8 cellular contexts compared by ENCODE assay signal in genomic region chr19:10269333-10270179, GRCh38. TPM values are rescaled to one million over a fixed set of nuclear protein-coding genes. Genes with fewer than 3 reads are reported as not detected.
DNase-seq lines count a peak whose midpoint lies in the region; ATAC-seq and TF ChIP-seq lines count a peak whose summit lies in the region.

No MANE protein-coding gene starts in this region.

- H3K4me3 ChIP-seq in fibroblast of the aortic adventitia (ENCODE audit: low read depth, low read length) = peak overlapping the region; percentile 13

- peak; percentile 63 for DNase-seq in HuH-7 (ENCODE audit: low spot score)
- DNase-seq in RPMI8226 = peak; percentile 85
- DNase-seq in activated T-helper 2 cell treated with anti-CD3 and anti-CD28 coated beads, Interferon-gamma antibody, Interleukin-2, Interleukin-4, amounts not matched to agents 10 μg/mL and 5 μg/mL and 100 μg/mL, durations not matched to agents 14 hours and 24 hours and 36 hours (ENCODE audit: low spot score) = peak; percentile 84
- peak; percentile 73 for DNase-seq in fibroblast of the aortic adventitia (ENCODE audit: low read depth)
- peak; percentile 68 to 89 (median 81) for DNase-seq in stimulated activated naive CD4-positive, alpha-beta T cell (lab: John Stamatoyannopoulos, UW)

- no peak for ATAC-seq in GM19351 (IDR thresholded peaks at IDR 0.05; ENCODE audit: unreplicated experiment)

- no peaks in the 10 kb centered on the region for H3K27me3 Mint-ChIP-seq in activated T-helper 2 cell treated with anti-CD3 and anti-CD28 coated beads, Interferon-gamma antibody, Interleukin-2, Interleukin-4, amounts not matched to agents 10 μg/mL and 5 μg/mL and 100 μg/mL, durations not matched to agents 14 hours and 24 hours and 36 hours (ENCODE audit: low read depth)
- peaks cover 70% of the 10 kb centered on the region for H3K27me3 Mint-ChIP-seq in nephron (ENCODE audit: low read depth)

- H3K27ac Mint-ChIP-seq in activated T-helper 2 cell treated with anti-CD3 and anti-CD28 coated beads, Interferon-gamma antibody, Interleukin-2, Interleukin-4, amounts not matched to agents 10 μg/mL and 5 μg/mL and 100 μg/mL, durations not matched to agents 14 hours and 24 hours and 36 hours = peak overlapping the region; percentile 94
- no peak overlapping the region for H3K27ac Mint-ChIP-seq in nephron

- intact Hi-C loops in activated T-helper 2 cell treated with anti-CD3 and anti-CD28 coated beads, Interferon-gamma antibody, Interleukin-2, Interleukin-4, amounts not matched to agents 10 μg/mL and 5 μg/mL and 100 μg/mL, durations not matched to agents 14 hours and 24 hours and 36 hours (cut with micrococcal nuclease) = loop anchor here (1.0 to 2.0 kb wide), 5 partner anchors 9 to 120 kb away; partner anchors contain the start of genes ICAM4, RAVER1 and TYK2

- H3K4me3 Mint-ChIP-seq in activated T-helper 2 cell treated with anti-CD3 and anti-CD28 coated beads, Interferon-gamma antibody, Interleukin-2, Interleukin-4, amounts not matched to agents 10 μg/mL and 5 μg/mL and 100 μg/mL, durations not matched to agents 14 hours and 24 hours and 36 hours (ENCODE audit: low read depth) = peak overlapping the region; percentile 87
- peak overlapping the region; percentile 42 to 62 (median 57) for H3K4me3 Mint-ChIP-seq in nephron

- peak; percentile 88 for TF ChIP-seq CTCF in GM12873 (IDR thresholded peaks at IDR 0.05; ENCODE audit: insufficient read depth, low read depth, low read length, missing control alignments)
- TF ChIP-seq CTCF in fibroblast of the aortic adventitia (IDR thresholded peaks at IDR 0.05; ENCODE audit: insufficient read depth, low read length) = peak; percentile 95
- peak; percentile 92 to 95 (median 93) for TF ChIP-seq CTCF in nephron (IDR thresholded peaks at IDR 0.05; ENCODE audit: unreplicated experiment in 3 of 3)

- H3K4me1 Mint-ChIP-seq in activated T-helper 2 cell treated with anti-CD3 and anti-CD28 coated beads, Interferon-gamma antibody, Interleukin-2, Interleukin-4, amounts not matched to agents 10 μg/mL and 5 μg/mL and 100 μg/mL, durations not matched to agents 14 hours and 24 hours and 36 hours (ENCODE audit: low read depth) = peaks cover 17% of the 10 kb centered on the region
- H3K4me1 Mint-ChIP-seq in nephron = no peaks in the 10 kb centered on the region

- H3K9me3 Mint-ChIP-seq in activated T-helper 2 cell treated with anti-CD3 and anti-CD28 coated beads, Interferon-gamma antibody, Interleukin-2, Interleukin-4, amounts not matched to agents 10 μg/mL and 5 μg/mL and 100 μg/mL, durations not matched to agents 14 hours and 24 hours and 36 hours = no peaks in the 10 kb centered on the region
- no peaks in the 10 kb centered on the region for H3K9me3 Mint-ChIP-seq in nephron

- H3K36me3 Mint-ChIP-seq in activated T-helper 2 cell treated with anti-CD3 and anti-CD28 coated beads, Interferon-gamma antibody, Interleukin-2, Interleukin-4, amounts not matched to agents 10 μg/mL and 5 μg/mL and 100 μg/mL, durations not matched to agents 14 hours and 24 hours and 36 hours (ENCODE audit: low read depth) = peaks cover 23% of the 10 kb centered on the region
- no peaks in the 10 kb centered on the region for H3K36me3 Mint-ChIP-seq in nephron (ENCODE audit: low read depth)

RNA-seq across cellular contexts. Expression of gene ICAM1, which starts 1.4 kb away (rescaled TPM):
- 75.3 and 75.7 TPM in 2 replicates for total RNA-seq in activated T-helper 2 cell treated with anti-CD3 and anti-CD28 coated beads, Interferon-gamma antibody, Interleukin-2, Interleukin-4, amounts not matched to agents 10 μg/mL and 5 μg/mL and 100 μg/mL, durations not matched to agents 14 hours and 24 hours and 36 hours
- total RNA-seq in fibroblast of the aortic adventitia (ENCODE audit: low replicate concordance) = 6.5 and 45.7 TPM in 2 replicates

RNA-seq across cellular contexts. Expression of gene ICAM4, which starts 17.2 kb away (rescaled TPM):
- 1.4 and 1.6 TPM in 2 replicates for total RNA-seq in activated T-helper 2 cell treated with anti-CD3 and anti-CD28 coated beads, Interferon-gamma antibody, Interleukin-2, Interleukin-4, amounts not matched to agents 10 μg/mL and 5 μg/mL and 100 μg/mL, durations not matched to agents 14 hours and 24 hours and 36 hours
- total RNA-seq in fibroblast of the aortic adventitia (ENCODE audit: low replicate concordance) = 0.27 and 0.98 TPM in 2 replicates

RNA-seq across cellular contexts. Expression of gene MRPL4, which starts 17.5 kb away (rescaled TPM):
- total RNA-seq in activated T-helper 2 cell treated with anti-CD3 and anti-CD28 coated beads, Interferon-gamma antibody, Interleukin-2, Interleukin-4, amounts not matched to agents 10 μg/mL and 5 μg/mL and 100 μg/mL, durations not matched to agents 14 hours and 24 hours and 36 hours = 133 and 135 TPM in 2 replicates
- total RNA-seq in fibroblast of the aortic adventitia (ENCODE audit: low replicate concordance) = 23.1 and 33.9 TPM in 2 replicates

RNA-seq across cellular contexts. Expression of gene ICAM5, which starts 20.2 kb away (rescaled TPM):
- 2.6 and 3.5 TPM in 2 replicates for total RNA-seq in activated T-helper 2 cell treated with anti-CD3 and anti-CD28 coated beads, Interferon-gamma antibody, Interleukin-2, Interleukin-4, amounts not matched to agents 10 μg/mL and 5 μg/mL and 100 μg/mL, durations not matched to agents 14 hours and 24 hours and 36 hours
- total RNA-seq in fibroblast of the aortic adventitia (ENCODE audit: low replicate concordance) = 1.2 and 4.4 TPM in 2 replicates

RNA-seq across cellular contexts. Expression of gene S1PR2, which starts 38.4 kb away (rescaled TPM):
- 10.1 and 10.8 TPM in 2 replicates for total RNA-seq in activated T-helper 2 cell treated with anti-CD3 and anti-CD28 coated beads, Interferon-gamma antibody, Interleukin-2, Interleukin-4, amounts not matched to agents 10 μg/mL and 5 μg/mL and 100 μg/mL, durations not matched to agents 14 hours and 24 hours and 36 hours
- total RNA-seq in fibroblast of the aortic adventitia (ENCODE audit: low replicate concordance) = 9.7 and 44.6 TPM in 2 replicates
